1 cellular context compared by ENCODE assay signal in the genomic region with DNA sequence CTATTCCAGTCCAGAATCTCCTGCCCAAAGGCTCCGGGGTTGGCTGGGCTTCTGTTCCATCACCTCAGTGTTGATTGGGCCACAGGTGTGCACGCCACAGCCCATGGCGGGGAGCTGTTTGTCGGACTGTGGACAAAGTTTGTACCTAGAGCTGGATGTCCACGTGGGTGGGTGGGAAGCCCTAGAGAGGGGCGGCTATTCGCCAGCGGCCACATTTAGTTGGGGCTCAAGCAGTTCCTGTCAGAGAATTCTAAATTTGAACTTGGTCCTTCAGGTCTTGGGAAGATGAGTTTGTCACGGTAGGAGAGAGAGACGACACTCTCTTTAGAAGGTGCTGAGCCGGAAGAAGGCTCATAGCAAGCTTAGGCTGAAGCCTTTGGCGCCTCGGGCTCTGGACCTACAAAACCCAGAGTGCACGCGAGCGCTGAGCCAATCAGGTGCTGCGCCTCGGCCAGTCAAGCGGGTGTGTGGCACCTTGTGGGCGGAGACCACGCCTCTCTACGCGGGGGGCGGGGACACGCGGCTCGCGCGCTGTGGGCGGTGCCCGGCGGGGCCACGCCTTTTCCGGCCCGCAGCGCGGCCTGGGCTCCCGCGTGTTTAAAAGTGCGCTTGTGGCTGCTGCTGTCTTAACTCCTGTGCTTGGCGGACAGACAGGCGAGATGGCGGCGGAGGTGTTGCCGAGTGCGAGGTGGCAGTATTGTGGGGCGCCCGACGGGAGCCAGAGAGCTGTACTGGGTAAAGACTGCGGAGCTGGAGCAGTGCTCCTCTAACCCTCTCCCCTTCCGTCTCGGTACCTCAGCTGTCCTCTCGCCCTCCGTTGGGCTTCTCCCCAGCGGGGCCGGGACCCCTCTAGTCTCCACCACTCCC.
TF ChIP-seq lines count a peak whose summit lies in the region.

A gene with protein sequence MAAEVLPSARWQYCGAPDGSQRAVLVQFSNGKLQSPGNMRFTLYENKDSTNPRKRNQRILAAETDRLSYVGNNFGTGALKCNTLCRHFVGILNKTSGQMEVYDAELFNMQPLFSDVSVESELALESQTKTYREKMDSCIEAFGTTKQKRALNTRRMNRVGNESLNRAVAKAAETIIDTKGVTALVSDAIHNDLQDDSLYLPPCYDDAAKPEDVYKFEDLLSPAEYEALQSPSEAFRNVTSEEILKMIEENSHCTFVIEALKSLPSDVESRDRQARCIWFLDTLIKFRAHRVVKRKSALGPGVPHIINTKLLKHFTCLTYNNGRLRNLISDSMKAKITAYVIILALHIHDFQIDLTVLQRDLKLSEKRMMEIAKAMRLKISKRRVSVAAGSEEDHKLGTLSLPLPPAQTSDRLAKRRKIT (plus strand): TSS at position 560 of the 867 bp plus-strand sequence. CDS start 100 bp downstream, at position 660.

TF ChIP-seq in H1, 55 proteins besides CTCF, POLR2A, EP300 and RAD21:
- TF ChIP-seq SP1 (IDR thresholded peaks at IDR 0.05; ENCODE audit: low read depth, low read length) (peak; percentile 79; the same call in 1 of the 2 replicates), CREB1 (IDR thresholded peaks at IDR 0.05) (peak; percentile 62), TCF12 (IDR thresholded peaks at IDR 0.05; ENCODE audit: low read depth, low read length) (no peak), POU5F1 (IDR thresholded peaks at IDR 0.05; ENCODE audit: low read depth, low read length) (no peak), TEAD4 (IDR thresholded peaks at IDR 0.05; ENCODE audit: low read depth, low read length) (no peak), MAFK (IDR thresholded peaks at IDR 0.05; ENCODE audit: low read depth, low read length) (no peak), ZNF274 (IDR thresholded peaks at IDR 0.05; ENCODE audit: borderline replicate concordance, extremely low read depth, low read length) (no peak), YY1 (IDR thresholded peaks at IDR 0.05; ENCODE audit: low read depth, low read length) (no peak; the same call in 1 of the 2 replicates), POLR2AphosphoS5 (IDR thresholded peaks at IDR 0.05; ENCODE audit: low read depth, low read length) (peak; percentile 76), FOSL1 (IDR thresholded peaks at IDR 0.05; ENCODE audit: insufficient read depth, low read depth, low read length) (peak; percentile 68; the same call in 1 of the 2 replicates), TAF7 (optimal IDR thresholded peaks at IDR 0.05; ENCODE audit: borderline replicate concordance, low read depth, low read length) (no peak), KDM4A (IDR thresholded peaks at IDR 0.05; ENCODE audit: low read depth, low read length, severe bottlenecking) (peak; percentile 73), PHF8 (conservative IDR thresholded peaks at IDR 0.05; ENCODE audit: low read depth, low read length) (peak; percentile 66), EGR1 (IDR thresholded peaks at IDR 0.05; ENCODE audit: borderline replicate concordance, low read depth, low read length) (peak; percentile 45; the same call in 1 of the 2 replicates), BRCA1 (IDR thresholded peaks at IDR 0.05; ENCODE audit: low read depth, low read length) (no peak), RFX5 (IDR thresholded peaks at IDR 0.05; ENCODE audit: borderline replicate concordance, low read depth, low read length) (no peak), JUND (IDR thresholded peaks at IDR 0.05; ENCODE audit: low read length) (no peak), SIN3A (conservative IDR thresholded peaks at IDR 0.05 in 1 of 2, IDR thresholded peaks at IDR 0.05 in 1 of 2; ENCODE audit: low read depth in 1 of 2, low read length in 2 of 2) (peak in 1 of 2 experiments; percentile 89; a peak in 2 of 4 replicates), CHD7 (IDR thresholded peaks at IDR 0.05; ENCODE audit: insufficient replicate concordance, low read length) (no peak), HDAC2 (IDR thresholded peaks at IDR 0.05; ENCODE audit: borderline replicate concordance in 1 of 2, low read depth in 2 of 2, low read length in 2 of 2) (peak in 1 of 2 experiments; percentile 29; a peak in 1 of 4 replicates), CTBP2 (IDR thresholded peaks at IDR 0.05; ENCODE audit: borderline replicate concordance, insufficient read depth, insufficient read length, low read length) (no peak), NRF1 (IDR thresholded peaks at IDR 0.05; ENCODE audit: low read depth, low read length) (no peak), TAF1 (IDR thresholded peaks at IDR 0.05; ENCODE audit: low read depth, low read length) (peak; percentile 78), TBP (IDR thresholded peaks at IDR 0.05; ENCODE audit: low read depth, low read length) (peak; percentile 88), E2F6 (IDR thresholded peaks at IDR 0.05) (peak; percentile 78), ATF3 (IDR thresholded peaks at IDR 0.05; ENCODE audit: insufficient read depth, low read depth, low read length) (no peak), CEBPB (IDR thresholded peaks at IDR 0.05; ENCODE audit: low read depth, low read length) (no peak), CBX8 (IDR thresholded peaks at IDR 0.05; ENCODE audit: borderline replicate concordance, low read depth, low read length) (no peak), CHD2 (IDR thresholded peaks at IDR 0.05; ENCODE audit: low read length) (no peak), SIX5 (IDR thresholded peaks at IDR 0.05; ENCODE audit: low read depth, low read length) (no peak)
- TF ChIP-seq, protein P1, sequence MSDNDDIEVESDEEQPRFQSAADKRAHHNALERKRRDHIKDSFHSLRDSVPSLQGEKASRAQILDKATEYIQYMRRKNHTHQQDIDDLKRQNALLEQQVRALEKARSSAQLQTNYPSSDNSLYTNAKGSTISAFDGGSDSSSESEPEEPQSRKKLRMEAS (IDR thresholded peaks at IDR 0.05), result peak; percentile 77
- TF ChIP-seq, protein P2, sequence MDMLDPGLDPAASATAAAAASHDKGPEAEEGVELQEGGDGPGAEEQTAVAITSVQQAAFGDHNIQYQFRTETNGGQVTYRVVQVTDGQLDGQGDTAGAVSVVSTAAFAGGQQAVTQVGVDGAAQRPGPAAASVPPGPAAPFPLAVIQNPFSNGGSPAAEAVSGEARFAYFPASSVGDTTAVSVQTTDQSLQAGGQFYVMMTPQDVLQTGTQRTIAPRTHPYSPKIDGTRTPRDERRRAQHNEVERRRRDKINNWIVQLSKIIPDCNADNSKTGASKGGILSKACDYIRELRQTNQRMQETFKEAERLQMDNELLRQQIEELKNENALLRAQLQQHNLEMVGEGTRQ (IDR thresholded peaks at IDR 0.05; ENCODE audit: low read length), result 0 out of 2 replicates have a peak, but pooled peaks have one; percentile 21
